Comparison of ENCODE assay signal across 8 cellular contexts in genomic region chr15:75346796-75347221, GRCh38. TPM values are rescaled to one million over a fixed set of nuclear protein-coding genes. Genes with fewer than 3 reads are reported as not detected.
DNase-seq lines count a peak whose midpoint lies in the region; ATAC-seq and TF ChIP-seq lines count a peak whose summit lies in the region.

NEIL1 (plus strand) TSS chr15:75347039; CDS start chr15:75348906, 1,867 bp downstream.

- H4K8ac ChIP-seq in neuronal stem cell (ENCODE audit: low read depth, low read length): no peak within 1 kb of the TSS

- H3K4me2 ChIP-seq in SU-DHL-6 (ENCODE audit: low read depth, low read length, poor library complexity, severe bottlenecking) (peak within 1 kb of the TSS; percentile 73), fibroblast of lung (ENCODE audit: extremely low read depth, insufficient read depth, low read length) (peak within 1 kb of the TSS; percentile 93), neuronal stem cell (ENCODE audit: insufficient read depth, low read length, poor library complexity, severe bottlenecking) (peak within 1 kb of the TSS; percentile 97)

- peaks cover 14% of the 10 kb centered on the region; the same call in 1 of the 2 replicates for H3K9me3 ChIP-seq in SU-DHL-6 (ENCODE audit: insufficient read depth, low read length)
- no peaks in the 10 kb centered on the region for H3K9me3 ChIP-seq in fibroblast of lung (ENCODE audit: control insufficient read depth, insufficient read depth, low read depth, low read length)
- H3K9me3 ChIP-seq in neuronal stem cell (replicated peaks in 1 of 2; ENCODE audit: control insufficient read depth in 2 of 2, insufficient read depth in 1 of 2, low read depth in 1 of 2, low read length in 2 of 2): peaks cover 0 to 3% of the 10 kb centered on the region in 2 donors

- H3K4ac ChIP-seq in neuronal stem cell (ENCODE audit: low read length): no peak within 1 kb of the TSS

- H4K20me1 ChIP-seq in SU-DHL-6 (ENCODE audit: low read depth, low read length): no peaks in the 10 kb centered on the region
- no peaks in the 10 kb centered on the region for H4K20me1 ChIP-seq in fibroblast of lung (ENCODE audit: control insufficient read depth, extremely low read depth, insufficient read depth, low read length)

- DNase-seq in fibroblast of lung (ENCODE audit: low read depth in 2 of 2) (peak in 1 of 2 donors; percentile 18), neuronal stem cell (ENCODE audit: low spot score) (no peak), NCI-H748 (lab: John Stamatoyannopoulos, UW; ENCODE audit: unreplicated experiment) (no peak)
- no peak for DNase-seq in stimulated activated naive CD4-positive, alpha-beta T cell (lab: John Stamatoyannopoulos, UW)

- TF ChIP-seq CTCF in SU-DHL-6 (IDR thresholded peaks at IDR 0.05; ENCODE audit: insufficient read depth, low read length, poor library complexity, severe bottlenecking) (no peak), fibroblast of lung (conservative IDR thresholded peaks at IDR 0.05 in 1 of 2, IDR thresholded peaks at IDR 0.05 in 1 of 2; ENCODE audit: low read depth in 1 of 2, low read length in 2 of 2) (no peak)

- no peaks in the 10 kb centered on the region for H3K9me2 ChIP-seq in SU-DHL-6 (replicated peaks; ENCODE audit: insufficient read depth, low read length)

- peaks cover 16% of the 10 kb centered on the region for H3F3A ChIP-seq in SU-DHL-6 (ENCODE audit: insufficient read depth)

- H3K27ac ChIP-seq in SU-DHL-6 (ENCODE audit: low read depth, low read length) (peak within 1 kb of the TSS; percentile 83), fibroblast of lung (ENCODE audit: insufficient read depth, low read length) (no peak within 1 kb of the TSS), neuronal stem cell (replicated peaks; ENCODE audit: low read length) (no peak within 1 kb of the TSS)

- H3K27me3 ChIP-seq in SU-DHL-6 (ENCODE audit: low read length): no peaks in the 10 kb centered on the region
- H3K27me3 ChIP-seq in fibroblast of lung (ENCODE audit: control insufficient read depth, insufficient read depth, low read length): peaks cover 5% of the 10 kb centered on the region
- H3K27me3 ChIP-seq in neuronal stem cell (ENCODE audit: control insufficient read depth in 3 of 3, insufficient read depth in 3 of 3, low read depth in 1 of 3, low read length in 3 of 3): peaks cover 0 to 23% (median 0%) of the 10 kb centered on the region in 3 experiments

- H3K4me3 ChIP-seq in SU-DHL-6 (ENCODE audit: insufficient read depth, low read length, poor library complexity, severe bottlenecking) (peak within 1 kb of the TSS; percentile 66), fibroblast of lung (replicated peaks in 1 of 4; ENCODE audit: control extremely low read depth in 1 of 4, insufficient read depth in 1 of 4, low read depth in 3 of 4, low read length in 4 of 4) (peak within 1 kb of the TSS; percentile 56 to 79 (median 72)), neuronal stem cell (ENCODE audit: low read length in 2 of 2) (peak within 1 kb of the TSS; percentile 75 to 86)

- H3K14ac ChIP-seq in neuronal stem cell (ENCODE audit: low read length): peak within 1 kb of the TSS; percentile 94

- H3K79me2 ChIP-seq in SU-DHL-6 (ENCODE audit: insufficient read depth, low read length) (no peaks in the 10 kb centered on the region), fibroblast of lung (ENCODE audit: control insufficient read depth, insufficient read depth, low read length) (no peaks in the 10 kb centered on the region)

- peak within 1 kb of the TSS; percentile 15 for H3K23ac ChIP-seq in neuronal stem cell (ENCODE audit: low read depth, low read length, poor library complexity)

- H2BK15ac ChIP-seq in neuronal stem cell (ENCODE audit: low read length): peak within 1 kb of the TSS; percentile 33

- peak within 1 kb of the TSS; percentile 97 for H3K18ac ChIP-seq in neuronal stem cell (ENCODE audit: low read length)

- no peak within 1 kb of the TSS for H4K91ac ChIP-seq in neuronal stem cell (ENCODE audit: low read depth, low read length, poor library complexity)

- H2AK5ac ChIP-seq in neuronal stem cell (ENCODE audit: low read depth, low read length): peak within 1 kb of the TSS; percentile 97

- peak within 1 kb of the TSS; percentile 91 for H2BK120ac ChIP-seq in neuronal stem cell (ENCODE audit: low read depth, low read length)

- H2AFZ ChIP-seq in SU-DHL-6 (ENCODE audit: low read depth, low read length, severe bottlenecking) (peak within 1 kb of the TSS; percentile 36), fibroblast of lung (ENCODE audit: low read length) (peak within 1 kb of the TSS; percentile 59), neuronal stem cell (ENCODE audit: low read length) (peak within 1 kb of the TSS; percentile 99)

- no peak within 1 kb of the TSS for H2BK5ac ChIP-seq in neuronal stem cell (ENCODE audit: low read length)

- no peaks in the 10 kb centered on the region for H3K4me1 ChIP-seq in fibroblast of lung (ENCODE audit: control insufficient read depth, extremely low read depth, insufficient read depth, low read length)
- H3K4me1 ChIP-seq in neuronal stem cell (ENCODE audit: control insufficient read depth in 2 of 2, insufficient read depth in 1 of 2, low read depth in 1 of 2, low read length in 2 of 2): peaks cover 3 to 6% of the 10 kb centered on the region in 2 donors

- WGBS in neuronal stem cell (ENCODE audit: extremely low coverage in 2 of 2, insufficient read length in 2 of 2, insufficient replicate concordance in 1 of 2), 2 donors: no CpG with 5 or more reads among the region's 20 CpGs

- H3K9ac ChIP-seq in SU-DHL-6 (ENCODE audit: low read length) (peak within 1 kb of the TSS; percentile 54), fibroblast of lung (ENCODE audit: insufficient read depth, low read length) (peak within 1 kb of the TSS; percentile 50), neuronal stem cell (ENCODE audit: low read depth, low read length, poor library complexity) (peak within 1 kb of the TSS; percentile 93)

- no peak within 1 kb of the TSS for H2BK12ac ChIP-seq in neuronal stem cell (ENCODE audit: low read length)

- H3K79me1 ChIP-seq in neuronal stem cell (ENCODE audit: low read depth, low read length): peaks cover 3% of the 10 kb centered on the region

- ATAC-seq in GM18498 (IDR thresholded peaks at IDR 0.05; ENCODE audit: unreplicated experiment): peak; percentile 10
- ATAC-seq in HG03565 (IDR thresholded peaks at IDR 0.05; ENCODE audit: unreplicated experiment): no peak
- no peak for ATAC-seq in GM21528 (IDR thresholded peaks at IDR 0.05; ENCODE audit: low FRiP score, unreplicated experiment)

- H3K36me3 ChIP-seq in SU-DHL-6 (ENCODE audit: low read length) (no peaks in the 10 kb centered on the region), fibroblast of lung (ENCODE audit: control insufficient read depth, insufficient read depth, low read length) (no peaks in the 10 kb centered on the region), neuronal stem cell (replicated peaks in 1 of 2; ENCODE audit: control insufficient read depth in 2 of 2, insufficient read depth in 2 of 2, low read length in 2 of 2) (peaks cover 0 to 2% of the 10 kb centered on the region in 2 donors)

RNA-seq across cellular contexts. Expression of gene NEIL1, which starts in this region (rescaled TPM):
- 4.4 and 6.3 TPM in 2 replicates for total RNA-seq in fibroblast of lung
- polyA plus RNA-seq in fibroblast of lung: 0.66 and 0.68 TPM in 2 replicates
- polyA plus RNA-seq in fibroblast of lung (2012): 1.4 and 2.1 TPM in 2 replicates
- 4.1 TPM in 1 of 2 replicates, not detected in the other for polyA minus RNA-seq in fibroblast of lung (ENCODE audit: low replicate concordance)
- polyA plus RNA-seq in neuronal stem cell (2013, experiment 1 of 2): 9.7 TPM
- polyA plus RNA-seq in neuronal stem cell (2013, experiment 2 of 2): 8.4 TPM

Comparison
In these comparisons a context has a peak if more than half of its experiments do, and no peak if none do; other contexts are left out.
1. H2AFZ ChIP-seq: peak in every context shown above with its lines; median percentile 99 in neuronal stem cell; 59 in fibroblast of lung; 36 in SU-DHL-6.